ENCODE assay signal across 27 cellular contexts in the genomic region with DNA sequence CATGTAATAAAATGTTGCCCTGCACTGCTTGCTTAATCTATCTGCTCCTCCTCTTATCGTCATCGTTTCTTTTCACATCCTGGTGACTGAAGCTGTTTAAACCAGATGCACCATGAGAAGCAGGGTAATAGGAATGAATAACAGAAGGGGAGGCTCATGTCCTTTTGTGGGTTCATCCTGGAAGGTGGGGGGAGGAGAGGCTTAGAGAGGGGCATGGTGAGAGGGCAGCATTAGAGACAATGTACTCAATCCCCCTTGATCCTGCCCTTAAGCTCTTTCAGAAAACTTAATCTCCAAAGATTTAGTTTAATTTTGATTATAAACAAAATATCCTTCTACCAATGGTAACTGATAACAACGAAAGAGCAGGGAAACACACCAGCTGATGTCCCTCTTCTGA.
"Had no signal": no experiment of that assay in that cellular context is flagged by ENCODE, and none has a peak within 500 bp of the region (broad histone marks: within the 10 kb centered on the region; RNA-seq: fewer than 3 reads in every experiment).

No MANE protein-coding gene starts in this region.

- H3K36me3 Mint-ChIP-seq: mesothelial cell of epicardium, naive B cell had no signal

- H3K27ac Mint-ChIP-seq: dendritic cell treated with granulocyte-macrophage colony-stimulating factor and Interleukin-4, amounts not matched to agents 40 ng/mL and 50 ng/mL, for 4 days; effector memory CD8-positive, alpha-beta T cell; endodermal cell; mesothelial cell of epicardium; naive B cell had no signal

- FAIRE-seq: endometrium, islet of Langerhans, keratinocyte had no signal

- H3K4me1 Mint-ChIP-seq: mesothelial cell of epicardium, naive B cell had no signal

- H3K9me3 ChIP-seq: esophagus squamous epithelium, gastrocnemius medialis, heart right ventricle, lower lobe of right lung, mucosa of descending colon had no signal

- H3K4me3 ChIP-seq: esophagus squamous epithelium, gastrocnemius medialis, heart right ventricle, left lung, lower lobe of right lung, mucosa of descending colon had no signal

- H3K4me3 Mint-ChIP-seq: dendritic cell treated with granulocyte-macrophage colony-stimulating factor and Interleukin-4, amounts not matched to agents 40 ng/mL and 50 ng/mL, for 4 days; effector memory CD8-positive, alpha-beta T cell; endodermal cell; mesothelial cell of epicardium; naive B cell had no signal

- H3K9me3 Mint-ChIP-seq: dendritic cell treated with granulocyte-macrophage colony-stimulating factor and Interleukin-4, amounts not matched to agents 40 ng/mL and 50 ng/mL, for 4 days; effector memory CD8-positive, alpha-beta T cell; endodermal cell; mesothelial cell of epicardium; naive B cell had no signal

- H3K36me3 ChIP-seq: esophagus squamous epithelium, gastrocnemius medialis, heart right ventricle, left lung, lower lobe of right lung had no signal

- H3K27ac ChIP-seq: epithelial cell of prostate, esophagus squamous epithelium, gastrocnemius medialis, heart right ventricle, left lung, lower lobe of right lung had no signal

- H3K4me1 ChIP-seq: esophagus squamous epithelium, gastrocnemius medialis, heart right ventricle, left lung, lower lobe of right lung had no signal

- H3K27me3 Mint-ChIP-seq: dendritic cell treated with granulocyte-macrophage colony-stimulating factor and Interleukin-4, amounts not matched to agents 40 ng/mL and 50 ng/mL, for 4 days; effector memory CD8-positive, alpha-beta T cell; naive B cell had no signal

- H3K27me3 ChIP-seq: esophagus squamous epithelium, gastrocnemius medialis, left lung had no signal

- ATAC-seq: effector memory CD8-positive, alpha-beta T cell; esophagus mucosa; gastrocnemius medialis; heart right ventricle; left cardiac atrium; left lung; left ventricle myocardium superior; lower lobe of right lung; mucosa of descending colon had no signal

- DNase-seq: cortex of kidney; effector CD8-positive, alpha-beta T cell; effector memory CD8-positive, alpha-beta T cell; endodermal cell; erythroblast; esophagus squamous epithelium; foreskin fibroblast; foreskin melanocyte; gastrocnemius medialis; glutamatergic neuron; head of caudate nucleus; heart right ventricle; hippocampal formation; left cardiac atrium; left lung; left ventricle myocardium superior; lower lobe of right lung; mesenchymal stem cell; mucosa of descending colon; naive B cell had no signal
